Comparison of ENCODE assay signal across 8 cellular contexts in genomic region chr4:116132946-116133345, GRCh38.
"Had no signal": no experiment of that assay in that cellular context is flagged by ENCODE, and none has a peak within 500 bp of the region (broad histone marks: within the 10 kb centered on the region; RNA-seq: fewer than 3 reads in every experiment).

No MANE protein-coding gene starts in this region.

- H3K4me3 ChIP-seq: GM23248, GM23338 had no signal

- ATAC-seq: GM23338, HCT116 had no signal

- H3K4me3 Mint-ChIP-seq: GM23338, H9, HFFc6 had no signal

- DNase-seq: GM23248, GOT3, H7, H9, HCEC 1CT, HFFc6 had no signal

- H3K27ac Mint-ChIP-seq: GM23338, HFFc6 had no signal

- H3K27ac ChIP-seq: GM23248 had no signal
